ENCODE assay signal across 11 cellular contexts in genomic region chr2:735670-736218, GRCh38. TPM values are rescaled to one million over a fixed set of nuclear protein-coding genes. Genes with fewer than 3 reads are reported as not detected.
DNase-seq lines count a peak whose midpoint lies in the region; ATAC-seq lines count a peak whose summit lies in the region.
"Had no signal": no experiment of that assay in that cellular context is flagged by ENCODE, and none has a peak within 500 bp of the region (broad histone marks: within the 10 kb centered on the region; RNA-seq: fewer than 3 reads in every experiment).

No MANE protein-coding gene starts in this region.

- H3K4ac ChIP-seq in mesendoderm (ENCODE audit: low read depth, low read length): no peak overlapping the region

- H2AK5ac ChIP-seq in mesendoderm (ENCODE audit: low read length): no peak overlapping the region

- H3K27me3 Mint-ChIP-seq in activated T-cell treated with anti-CD3 and anti-CD28 coated beads, Interleukin-2, amount 50 U/mL, for 4 hours (ENCODE audit: low read depth): peaks cover 32% of the 10 kb centered on the region

- WGBS in mesendoderm (ENCODE audit: extremely low coverage, insufficient coverage, low lambda C conversion rate): no CpG with 5 or more reads among the region's 5 CpGs

- H3K4me3 Mint-ChIP-seq in activated T-cell treated with anti-CD3 and anti-CD28 coated beads, Interleukin-2, amount 50 U/mL, for 4 hours: no peak overlapping the region

- H3K27ac ChIP-seq in mesendoderm (ENCODE audit: low read depth, low read length): no peak overlapping the region
- H3K27ac ChIP-seq: HL-60 had no signal

- H3K4me3 ChIP-seq in mesendoderm (ENCODE audit: low read length): no peak overlapping the region

- ATAC-seq in GM18861 (IDR thresholded peaks at IDR 0.05; ENCODE audit: unreplicated experiment) (peak; percentile 81), GM21576 (IDR thresholded peaks at IDR 0.05; ENCODE audit: unreplicated experiment) (peak; percentile 95), HG03342 (IDR thresholded peaks at IDR 0.05; ENCODE audit: unreplicated experiment) (peak; percentile 73), GM19467 (IDR thresholded peaks at IDR 0.05; ENCODE audit: unreplicated experiment) (no peak)
- ATAC-seq in activated T-cell treated with anti-CD3 and anti-CD28 coated beads, Interleukin-2, amount 50 U/mL, for 4 hours: no peak
- ATAC-seq: Panc1 had no signal

- H3K9me3 Mint-ChIP-seq in activated T-cell treated with anti-CD3 and anti-CD28 coated beads, Interleukin-2, amount 50 U/mL, for 4 hours: no peaks in the 10 kb centered on the region

- no peak overlapping the region for H3K23ac ChIP-seq in mesendoderm (ENCODE audit: low read length)

- H3K36me3 Mint-ChIP-seq in activated T-cell treated with anti-CD3 and anti-CD28 coated beads, Interleukin-2, amount 50 U/mL, for 4 hours (ENCODE audit: insufficient read depth): no peaks in the 10 kb centered on the region

- H4K8ac ChIP-seq in mesendoderm (ENCODE audit: low read depth, low read length): no peak overlapping the region

- H3K4me2 ChIP-seq in mesendoderm (ENCODE audit: low read length): no peak overlapping the region

- no peak overlapping the region for H2BK15ac ChIP-seq in mesendoderm (replicated peaks; ENCODE audit: low read depth)

- no peaks in the 10 kb centered on the region for H3K79me2 ChIP-seq in mesendoderm (ENCODE audit: control insufficient read depth, insufficient read depth, low read length)

- no peaks in the 10 kb centered on the region for H3K36me3 ChIP-seq in mesendoderm (ENCODE audit: control insufficient read depth, insufficient read depth, low read length)

- H3K9ac ChIP-seq in mesendoderm (ENCODE audit: low read length): no peak overlapping the region

- peaks cover 2% of the 10 kb centered on the region for H3K4me1 ChIP-seq in mesendoderm (ENCODE audit: control insufficient read depth, low read depth, low read length)

- no peaks in the 10 kb centered on the region for H3K27me3 ChIP-seq in mesendoderm (ENCODE audit: insufficient read depth, low read length, poor library complexity)

- H3K4me1 Mint-ChIP-seq in activated T-cell treated with anti-CD3 and anti-CD28 coated beads, Interleukin-2, amount 50 U/mL, for 4 hours (ENCODE audit: low read depth): peaks cover 13% of the 10 kb centered on the region

- no peak overlapping the region for H2BK120ac ChIP-seq in mesendoderm (ENCODE audit: low read depth, low read length)

- no peak overlapping the region for H2BK5ac ChIP-seq in mesendoderm (ENCODE audit: low read length)

- no peak overlapping the region for H3K18ac ChIP-seq in mesendoderm (ENCODE audit: low read length)

- H3K56ac ChIP-seq in mesendoderm (ENCODE audit: low read length): no peak overlapping the region

- H4K5ac ChIP-seq in mesendoderm (ENCODE audit: low read length): no peak overlapping the region

- DNase-seq in mesendoderm (peak; percentile 33), anterior cingulate cortex (lab: John Stamatoyannopoulos, UW) (no peak)
- DNase-seq in activated T-cell treated with anti-CD3 and anti-CD28 coated beads, Interleukin-2, amount 50 U/mL, for 4 hours: no peak
- DNase-seq: MM.1S, NCI-H226 had no signal

- H3K79me1 ChIP-seq in mesendoderm (ENCODE audit: low read length): no peaks in the 10 kb centered on the region

RNA-seq across cellular contexts. Expression of gene TMEM18, which starts 58.5 kb away (rescaled TPM):
- 29.1 TPM for polyA plus RNA-seq in mesendoderm (2013, experiment 1 of 2)
- 29.8 TPM for polyA plus RNA-seq in mesendoderm (2013, experiment 2 of 2)
- total RNA-seq in activated T-cell treated with anti-CD3 and anti-CD28 coated beads, Interleukin-2, amount 50 U/mL, for 4 hours: 10 to 100 TPM; 29.2 to 33.2 (median 29.3) TPM

Comparison
In these comparisons a context has a peak if more than half of its experiments do, and no peak if none do; other contexts are left out.
1. ATAC-seq: peak in GM18861 (single experiment), GM21576 (single experiment) and HG03342 (single experiment); none in activated T-cell treated with anti-CD3 and anti-CD28 coated beads, Interleukin-2, amount 50 U/mL, for 4 hours (0 of 2) and GM19467 (single experiment).